In genomic region chr17:7651097-7651958, GRCh38 we compare ENCODE assay signal across 1 cellular context.
TF ChIP-seq lines count a peak whose summit lies in the region.

No MANE protein-coding gene starts in this region.

TF ChIP-seq in HEK293, 187 proteins besides CTCF, POLR2A, EP300 and RAD21 (continued from another document):
- TF ChIP-seq PATZ1 (tag by site-specific recombination; IDR thresholded peaks at IDR 0.05) (peak; percentile 22; the same call in 1 of the 2 replicates), SP2 (tag by site-specific recombination; IDR thresholded peaks at IDR 0.05) (peak; percentile 45), ZBTB20 (tag by site-specific recombination; IDR thresholded peaks at IDR 0.05) (peak; percentile 80), ZNF311 (tag by site-specific recombination; IDR thresholded peaks at IDR 0.05; ENCODE audit: borderline replicate concordance) (no peak), ZNF155 (tag by site-specific recombination; IDR thresholded peaks at IDR 0.05) (no peak), ZNF2 (tag by site-specific recombination; IDR thresholded peaks at IDR 0.05) (0 out of 2 replicates have a peak, but pooled peaks have one; percentile 21), ZNF510 (tag by site-specific recombination; IDR thresholded peaks at IDR 0.05; ENCODE audit: insufficient replicate concordance) (no peak), ZNF157 (tag by site-specific recombination; IDR thresholded peaks at IDR 0.05) (no peak), ZBTB26 (tag by site-specific recombination; optimal IDR thresholded peaks at IDR 0.05) (peak; percentile 65), ZNF792 (tag by site-specific recombination; IDR thresholded peaks at IDR 0.05) (no peak), SP3 (tag by site-specific recombination; IDR thresholded peaks at IDR 0.05) (peak; percentile 33; the same call in 1 of the 2 replicates), GLI4 (tag by site-specific recombination; IDR thresholded peaks at IDR 0.05) (0 out of 2 replicates have a peak, but pooled peaks have one; percentile 11), ZNF561 (tag by site-specific recombination; IDR thresholded peaks at IDR 0.05; ENCODE audit: borderline replicate concordance) (0 out of 2 replicates have a peak, but pooled peaks have one; percentile 45), OSR2 (tag by site-specific recombination; IDR thresholded peaks at IDR 0.05) (no peak), ZSCAN30 (tag by site-specific recombination; IDR thresholded peaks at IDR 0.05) (no peak), ZNF76 (tag by site-specific recombination; IDR thresholded peaks at IDR 0.05; ENCODE audit: borderline replicate concordance, low read depth) (no peak), ZNF501 (tag by site-specific recombination; IDR thresholded peaks at IDR 0.05) (no peak), ZNF571 (tag by site-specific recombination; IDR thresholded peaks at IDR 0.05) (no peak), GLIS1 (tag by site-specific recombination; IDR thresholded peaks at IDR 0.05) (peak; percentile 97), ZNF274 (IDR thresholded peaks at IDR 0.05; ENCODE audit: low read length) (no peak), ZNF274 (tag by site-specific recombination; IDR thresholded peaks at IDR 0.05; ENCODE audit: borderline replicate concordance) (no peak), ZNF266 (tag by site-specific recombination; IDR thresholded peaks at IDR 0.05; ENCODE audit: low read depth) (no peak)
